In the genomic region with DNA sequence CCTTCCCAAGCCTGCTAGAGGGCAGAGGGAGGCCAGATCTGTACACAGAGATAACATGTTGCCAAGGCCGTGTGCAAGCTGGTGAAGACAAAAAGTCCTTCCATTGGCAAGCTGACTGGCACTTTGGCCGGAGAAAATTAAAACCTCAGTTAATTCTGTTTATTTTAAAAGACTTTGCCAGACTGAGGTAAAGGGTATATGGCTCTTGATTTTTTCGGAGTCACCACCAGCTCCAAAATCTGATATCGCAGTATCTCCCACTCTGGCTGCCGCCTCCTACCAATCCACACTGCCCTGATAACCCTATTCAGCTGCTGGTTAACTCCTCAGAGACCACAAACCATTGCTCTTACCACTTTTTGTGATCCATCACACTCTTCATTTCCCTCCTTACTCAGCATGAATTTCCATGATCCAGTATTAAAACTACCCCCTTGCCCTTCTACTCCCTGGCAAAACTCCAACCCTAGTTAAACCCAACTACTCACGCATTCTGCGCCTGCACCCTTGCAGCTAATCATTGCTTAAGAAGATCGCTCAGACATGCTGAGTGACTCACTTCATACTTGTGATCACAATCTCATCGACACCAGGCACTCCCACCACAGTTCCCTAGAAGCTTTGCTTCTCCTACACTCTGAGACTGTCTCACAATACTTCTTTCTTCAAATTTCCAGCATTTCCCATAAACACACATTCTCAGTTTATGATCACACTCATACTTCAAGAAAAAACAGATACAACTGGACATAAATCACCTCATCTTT, we compare ENCODE assay signal across 2 cellular contexts.
A peak's percentile ranks its signal among the peaks of the same experiment; 100 is the strongest.
TF ChIP-seq lines count a peak whose summit lies in the region.

No MANE protein-coding gene starts in this region.

TF ChIP-seq in SK-N-SH, 30 proteins besides CTCF, POLR2A, EP300 and RAD21 (continued from another document):
- TF ChIP-seq, protein P1, sequence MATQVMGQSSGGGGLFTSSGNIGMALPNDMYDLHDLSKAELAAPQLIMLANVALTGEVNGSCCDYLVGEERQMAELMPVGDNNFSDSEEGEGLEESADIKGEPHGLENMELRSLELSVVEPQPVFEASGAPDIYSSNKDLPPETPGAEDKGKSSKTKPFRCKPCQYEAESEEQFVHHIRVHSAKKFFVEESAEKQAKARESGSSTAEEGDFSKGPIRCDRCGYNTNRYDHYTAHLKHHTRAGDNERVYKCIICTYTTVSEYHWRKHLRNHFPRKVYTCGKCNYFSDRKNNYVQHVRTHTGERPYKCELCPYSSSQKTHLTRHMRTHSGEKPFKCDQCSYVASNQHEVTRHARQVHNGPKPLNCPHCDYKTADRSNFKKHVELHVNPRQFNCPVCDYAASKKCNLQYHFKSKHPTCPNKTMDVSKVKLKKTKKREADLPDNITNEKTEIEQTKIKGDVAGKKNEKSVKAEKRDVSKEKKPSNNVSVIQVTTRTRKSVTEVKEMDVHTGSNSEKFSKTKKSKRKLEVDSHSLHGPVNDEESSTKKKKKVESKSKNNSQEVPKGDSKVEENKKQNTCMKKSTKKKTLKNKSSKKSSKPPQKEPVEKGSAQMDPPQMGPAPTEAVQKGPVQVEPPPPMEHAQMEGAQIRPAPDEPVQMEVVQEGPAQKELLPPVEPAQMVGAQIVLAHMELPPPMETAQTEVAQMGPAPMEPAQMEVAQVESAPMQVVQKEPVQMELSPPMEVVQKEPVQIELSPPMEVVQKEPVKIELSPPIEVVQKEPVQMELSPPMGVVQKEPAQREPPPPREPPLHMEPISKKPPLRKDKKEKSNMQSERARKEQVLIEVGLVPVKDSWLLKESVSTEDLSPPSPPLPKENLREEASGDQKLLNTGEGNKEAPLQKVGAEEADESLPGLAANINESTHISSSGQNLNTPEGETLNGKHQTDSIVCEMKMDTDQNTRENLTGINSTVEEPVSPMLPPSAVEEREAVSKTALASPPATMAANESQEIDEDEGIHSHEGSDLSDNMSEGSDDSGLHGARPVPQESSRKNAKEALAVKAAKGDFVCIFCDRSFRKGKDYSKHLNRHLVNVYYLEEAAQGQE (IDR thresholded peaks at IDR 0.05; ENCODE audit: low read depth, low read length) = peak; percentile 65; the same call in 1 of the 2 replicates
- TF ChIP-seq, protein P2, sequence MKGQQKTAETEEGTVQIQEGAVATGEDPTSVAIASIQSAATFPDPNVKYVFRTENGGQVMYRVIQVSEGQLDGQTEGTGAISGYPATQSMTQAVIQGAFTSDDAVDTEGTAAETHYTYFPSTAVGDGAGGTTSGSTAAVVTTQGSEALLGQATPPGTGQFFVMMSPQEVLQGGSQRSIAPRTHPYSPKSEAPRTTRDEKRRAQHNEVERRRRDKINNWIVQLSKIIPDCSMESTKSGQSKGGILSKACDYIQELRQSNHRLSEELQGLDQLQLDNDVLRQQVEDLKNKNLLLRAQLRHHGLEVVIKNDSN (IDR thresholded peaks at IDR 0.05; ENCODE audit: borderline replicate concordance, low read depth) = no peak
- TF ChIP-seq, protein P3, sequence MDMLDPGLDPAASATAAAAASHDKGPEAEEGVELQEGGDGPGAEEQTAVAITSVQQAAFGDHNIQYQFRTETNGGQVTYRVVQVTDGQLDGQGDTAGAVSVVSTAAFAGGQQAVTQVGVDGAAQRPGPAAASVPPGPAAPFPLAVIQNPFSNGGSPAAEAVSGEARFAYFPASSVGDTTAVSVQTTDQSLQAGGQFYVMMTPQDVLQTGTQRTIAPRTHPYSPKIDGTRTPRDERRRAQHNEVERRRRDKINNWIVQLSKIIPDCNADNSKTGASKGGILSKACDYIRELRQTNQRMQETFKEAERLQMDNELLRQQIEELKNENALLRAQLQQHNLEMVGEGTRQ (IDR thresholded peaks at IDR 0.05; ENCODE audit: borderline replicate concordance, low read depth, low read length) = no peak
- no peak for TF ChIP-seq SMC3 (IDR thresholded peaks at IDR 0.05; ENCODE audit: low read depth, low read length)

TF ChIP-seq in HepG2, 621 proteins besides CTCF, POLR2A, EP300 and RAD21 (continued from another document and continues in another):
- TF ChIP-seq, protein P4, sequence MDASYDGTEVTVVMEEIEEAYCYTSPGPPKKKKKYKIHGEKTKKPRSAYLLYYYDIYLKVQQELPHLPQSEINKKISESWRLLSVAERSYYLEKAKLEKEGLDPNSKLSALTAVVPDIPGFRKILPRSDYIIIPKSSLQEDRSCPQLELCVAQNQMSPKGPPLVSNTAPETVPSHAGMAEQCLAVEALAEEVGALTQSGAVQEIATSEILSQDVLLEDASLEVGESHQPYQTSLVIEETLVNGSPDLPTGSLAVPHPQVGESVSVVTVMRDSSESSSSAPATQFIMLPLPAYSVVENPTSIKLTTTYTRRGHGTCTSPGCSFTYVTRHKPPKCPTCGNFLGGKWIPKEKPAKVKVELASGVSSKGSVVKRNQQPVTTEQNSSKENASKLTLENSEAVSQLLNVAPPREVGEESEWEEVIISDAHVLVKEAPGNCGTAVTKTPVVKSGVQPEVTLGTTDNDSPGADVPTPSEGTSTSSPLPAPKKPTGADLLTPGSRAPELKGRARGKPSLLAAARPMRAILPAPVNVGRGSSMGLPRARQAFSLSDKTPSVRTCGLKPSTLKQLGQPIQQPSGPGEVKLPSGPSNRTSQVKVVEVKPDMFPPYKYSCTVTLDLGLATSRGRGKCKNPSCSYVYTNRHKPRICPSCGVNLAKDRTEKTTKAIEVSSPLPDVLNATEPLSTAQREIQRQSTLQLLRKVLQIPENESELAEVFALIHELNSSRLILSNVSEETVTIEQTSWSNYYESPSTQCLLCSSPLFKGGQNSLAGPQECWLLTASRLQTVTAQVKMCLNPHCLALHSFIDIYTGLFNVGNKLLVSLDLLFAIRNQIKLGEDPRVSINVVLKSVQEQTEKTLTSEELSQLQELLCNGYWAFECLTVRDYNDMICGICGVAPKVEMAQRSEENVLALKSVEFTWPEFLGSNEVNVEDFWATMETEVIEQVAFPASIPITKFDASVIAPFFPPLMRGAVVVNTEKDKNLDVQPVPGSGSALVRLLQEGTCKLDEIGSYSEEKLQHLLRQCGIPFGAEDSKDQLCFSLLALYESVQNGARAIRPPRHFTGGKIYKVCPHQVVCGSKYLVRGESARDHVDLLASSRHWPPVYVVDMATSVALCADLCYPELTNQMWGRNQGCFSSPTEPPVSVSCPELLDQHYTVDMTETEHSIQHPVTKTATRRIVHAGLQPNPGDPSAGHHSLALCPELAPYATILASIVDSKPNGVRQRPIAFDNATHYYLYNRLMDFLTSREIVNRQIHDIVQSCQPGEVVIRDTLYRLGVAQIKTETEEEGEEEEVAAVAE (CRISPR knock-in tag; IDR thresholded peaks at IDR 0.05; ENCODE audit: borderline replicate concordance) = no peak
- TF ChIP-seq RXRA (CRISPR knock-in tag; IDR thresholded peaks at IDR 0.05) = peak; percentile 37; the same call in 1 of the 2 replicates
- TF ChIP-seq, protein P5, sequence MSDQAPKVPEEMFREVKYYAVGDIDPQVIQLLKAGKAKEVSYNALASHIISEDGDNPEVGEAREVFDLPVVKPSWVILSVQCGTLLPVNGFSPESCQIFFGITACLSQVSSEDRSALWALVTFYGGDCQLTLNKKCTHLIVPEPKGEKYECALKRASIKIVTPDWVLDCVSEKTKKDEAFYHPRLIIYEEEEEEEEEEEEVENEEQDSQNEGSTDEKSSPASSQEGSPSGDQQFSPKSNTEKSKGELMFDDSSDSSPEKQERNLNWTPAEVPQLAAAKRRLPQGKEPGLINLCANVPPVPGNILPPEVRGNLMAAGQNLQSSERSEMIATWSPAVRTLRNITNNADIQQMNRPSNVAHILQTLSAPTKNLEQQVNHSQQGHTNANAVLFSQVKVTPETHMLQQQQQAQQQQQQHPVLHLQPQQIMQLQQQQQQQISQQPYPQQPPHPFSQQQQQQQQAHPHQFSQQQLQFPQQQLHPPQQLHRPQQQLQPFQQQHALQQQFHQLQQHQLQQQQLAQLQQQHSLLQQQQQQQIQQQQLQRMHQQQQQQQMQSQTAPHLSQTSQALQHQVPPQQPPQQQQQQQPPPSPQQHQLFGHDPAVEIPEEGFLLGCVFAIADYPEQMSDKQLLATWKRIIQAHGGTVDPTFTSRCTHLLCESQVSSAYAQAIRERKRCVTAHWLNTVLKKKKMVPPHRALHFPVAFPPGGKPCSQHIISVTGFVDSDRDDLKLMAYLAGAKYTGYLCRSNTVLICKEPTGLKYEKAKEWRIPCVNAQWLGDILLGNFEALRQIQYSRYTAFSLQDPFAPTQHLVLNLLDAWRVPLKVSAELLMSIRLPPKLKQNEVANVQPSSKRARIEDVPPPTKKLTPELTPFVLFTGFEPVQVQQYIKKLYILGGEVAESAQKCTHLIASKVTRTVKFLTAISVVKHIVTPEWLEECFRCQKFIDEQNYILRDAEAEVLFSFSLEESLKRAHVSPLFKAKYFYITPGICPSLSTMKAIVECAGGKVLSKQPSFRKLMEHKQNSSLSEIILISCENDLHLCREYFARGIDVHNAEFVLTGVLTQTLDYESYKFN (CRISPR knock-in tag; conservative IDR thresholded peaks at IDR 0.05) = peak; percentile 28; the same call in 1 of the 2 replicates
- no peak for TF ChIP-seq TBP (CRISPR knock-in tag; IDR thresholded peaks at IDR 0.05)
- no peak for TF ChIP-seq ZBTB7A (CRISPR knock-in tag; IDR thresholded peaks at IDR 0.05)
- peak; percentile 86; the same call in 1 of the 2 replicates for TF ChIP-seq RBAK (CRISPR knock-in tag; IDR thresholded peaks at IDR 0.05)
- TF ChIP-seq SAP130 (CRISPR knock-in tag; IDR thresholded peaks at IDR 0.05; ENCODE audit: low read depth) = peak; percentile 51; the same call in 1 of the 2 replicates
- TF ChIP-seq, protein P6, sequence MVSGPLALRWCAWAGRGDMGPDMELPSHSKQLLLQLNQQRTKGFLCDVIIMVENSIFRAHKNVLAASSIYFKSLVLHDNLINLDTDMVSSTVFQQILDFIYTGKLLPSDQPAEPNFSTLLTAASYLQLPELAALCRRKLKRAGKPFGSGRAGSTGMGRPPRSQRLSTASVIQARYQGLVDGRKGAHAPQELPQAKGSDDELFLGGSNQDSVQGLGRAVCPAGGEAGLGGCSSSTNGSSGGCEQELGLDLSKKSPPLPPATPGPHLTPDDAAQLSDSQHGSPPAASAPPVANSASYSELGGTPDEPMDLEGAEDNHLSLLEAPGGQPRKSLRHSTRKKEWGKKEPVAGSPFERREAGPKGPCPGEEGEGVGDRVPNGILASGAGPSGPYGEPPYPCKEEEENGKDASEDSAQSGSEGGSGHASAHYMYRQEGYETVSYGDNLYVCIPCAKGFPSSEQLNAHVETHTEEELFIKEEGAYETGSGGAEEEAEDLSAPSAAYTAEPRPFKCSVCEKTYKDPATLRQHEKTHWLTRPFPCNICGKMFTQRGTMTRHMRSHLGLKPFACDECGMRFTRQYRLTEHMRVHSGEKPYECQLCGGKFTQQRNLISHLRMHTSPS (CRISPR knock-in tag; IDR thresholded peaks at IDR 0.05; ENCODE audit: low read depth) = peak; percentile 74; the same call in 1 of the 2 replicates
- TF ChIP-seq, protein P7, sequence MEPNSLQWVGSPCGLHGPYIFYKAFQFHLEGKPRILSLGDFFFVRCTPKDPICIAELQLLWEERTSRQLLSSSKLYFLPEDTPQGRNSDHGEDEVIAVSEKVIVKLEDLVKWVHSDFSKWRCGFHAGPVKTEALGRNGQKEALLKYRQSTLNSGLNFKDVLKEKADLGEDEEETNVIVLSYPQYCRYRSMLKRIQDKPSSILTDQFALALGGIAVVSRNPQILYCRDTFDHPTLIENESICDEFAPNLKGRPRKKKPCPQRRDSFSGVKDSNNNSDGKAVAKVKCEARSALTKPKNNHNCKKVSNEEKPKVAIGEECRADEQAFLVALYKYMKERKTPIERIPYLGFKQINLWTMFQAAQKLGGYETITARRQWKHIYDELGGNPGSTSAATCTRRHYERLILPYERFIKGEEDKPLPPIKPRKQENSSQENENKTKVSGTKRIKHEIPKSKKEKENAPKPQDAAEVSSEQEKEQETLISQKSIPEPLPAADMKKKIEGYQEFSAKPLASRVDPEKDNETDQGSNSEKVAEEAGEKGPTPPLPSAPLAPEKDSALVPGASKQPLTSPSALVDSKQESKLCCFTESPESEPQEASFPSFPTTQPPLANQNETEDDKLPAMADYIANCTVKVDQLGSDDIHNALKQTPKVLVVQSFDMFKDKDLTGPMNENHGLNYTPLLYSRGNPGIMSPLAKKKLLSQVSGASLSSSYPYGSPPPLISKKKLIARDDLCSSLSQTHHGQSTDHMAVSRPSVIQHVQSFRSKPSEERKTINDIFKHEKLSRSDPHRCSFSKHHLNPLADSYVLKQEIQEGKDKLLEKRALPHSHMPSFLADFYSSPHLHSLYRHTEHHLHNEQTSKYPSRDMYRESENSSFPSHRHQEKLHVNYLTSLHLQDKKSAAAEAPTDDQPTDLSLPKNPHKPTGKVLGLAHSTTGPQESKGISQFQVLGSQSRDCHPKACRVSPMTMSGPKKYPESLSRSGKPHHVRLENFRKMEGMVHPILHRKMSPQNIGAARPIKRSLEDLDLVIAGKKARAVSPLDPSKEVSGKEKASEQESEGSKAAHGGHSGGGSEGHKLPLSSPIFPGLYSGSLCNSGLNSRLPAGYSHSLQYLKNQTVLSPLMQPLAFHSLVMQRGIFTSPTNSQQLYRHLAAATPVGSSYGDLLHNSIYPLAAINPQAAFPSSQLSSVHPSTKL (CRISPR knock-in tag; IDR thresholded peaks at IDR 0.05) = peak; percentile 49; the same call in 1 of the 2 replicates
- TF ChIP-seq KAT8 (CRISPR knock-in tag; IDR thresholded peaks at IDR 0.05) = peak; percentile 34; the same call in 1 of the 2 replicates
- TF ChIP-seq, protein P8, sequence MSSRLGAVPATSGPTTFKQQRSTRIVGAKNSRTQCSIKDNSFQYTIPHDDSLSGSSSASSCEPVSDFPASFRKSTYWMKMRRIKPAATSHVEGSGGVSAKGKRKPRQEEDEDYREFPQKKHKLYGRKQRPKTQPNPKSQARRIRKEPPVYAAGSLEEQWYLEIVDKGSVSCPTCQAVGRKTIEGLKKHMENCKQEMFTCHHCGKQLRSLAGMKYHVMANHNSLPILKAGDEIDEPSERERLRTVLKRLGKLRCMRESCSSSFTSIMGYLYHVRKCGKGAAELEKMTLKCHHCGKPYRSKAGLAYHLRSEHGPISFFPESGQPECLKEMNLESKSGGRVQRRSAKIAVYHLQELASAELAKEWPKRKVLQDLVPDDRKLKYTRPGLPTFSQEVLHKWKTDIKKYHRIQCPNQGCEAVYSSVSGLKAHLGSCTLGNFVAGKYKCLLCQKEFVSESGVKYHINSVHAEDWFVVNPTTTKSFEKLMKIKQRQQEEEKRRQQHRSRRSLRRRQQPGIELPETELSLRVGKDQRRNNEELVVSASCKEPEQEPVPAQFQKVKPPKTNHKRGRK (CRISPR knock-in tag; IDR thresholded peaks at IDR 0.05) = peak; percentile 97
- no peak for TF ChIP-seq ZNF567 (CRISPR knock-in tag; IDR thresholded peaks at IDR 0.05; ENCODE audit: borderline replicate concordance)
- TF ChIP-seq, protein P9, sequence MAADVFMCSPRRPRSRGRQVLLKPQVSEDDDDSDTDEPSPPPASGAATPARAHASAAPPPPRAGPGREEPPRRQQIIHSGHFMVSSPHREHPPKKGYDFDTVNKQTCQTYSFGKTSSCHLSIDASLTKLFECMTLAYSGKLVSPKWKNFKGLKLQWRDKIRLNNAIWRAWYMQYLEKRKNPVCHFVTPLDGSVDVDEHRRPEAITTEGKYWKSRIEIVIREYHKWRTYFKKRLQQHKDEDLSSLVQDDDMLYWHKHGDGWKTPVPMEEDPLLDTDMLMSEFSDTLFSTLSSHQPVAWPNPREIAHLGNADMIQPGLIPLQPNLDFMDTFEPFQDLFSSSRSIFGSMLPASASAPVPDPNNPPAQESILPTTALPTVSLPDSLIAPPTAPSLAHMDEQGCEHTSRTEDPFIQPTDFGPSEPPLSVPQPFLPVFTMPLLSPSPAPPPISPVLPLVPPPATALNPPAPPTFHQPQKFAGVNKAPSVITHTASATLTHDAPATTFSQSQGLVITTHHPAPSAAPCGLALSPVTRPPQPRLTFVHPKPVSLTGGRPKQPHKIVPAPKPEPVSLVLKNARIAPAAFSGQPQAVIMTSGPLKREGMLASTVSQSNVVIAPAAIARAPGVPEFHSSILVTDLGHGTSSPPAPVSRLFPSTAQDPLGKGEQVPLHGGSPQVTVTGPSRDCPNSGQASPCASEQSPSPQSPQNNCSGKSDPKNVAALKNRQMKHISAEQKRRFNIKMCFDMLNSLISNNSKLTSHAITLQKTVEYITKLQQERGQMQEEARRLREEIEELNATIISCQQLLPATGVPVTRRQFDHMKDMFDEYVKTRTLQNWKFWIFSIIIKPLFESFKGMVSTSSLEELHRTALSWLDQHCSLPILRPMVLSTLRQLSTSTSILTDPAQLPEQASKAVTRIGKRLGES (CRISPR knock-in tag; IDR thresholded peaks at IDR 0.05; ENCODE audit: borderline replicate concordance) = no peak
